Comparison of ENCODE assay signal across 1 cellular context in the genomic region with DNA sequence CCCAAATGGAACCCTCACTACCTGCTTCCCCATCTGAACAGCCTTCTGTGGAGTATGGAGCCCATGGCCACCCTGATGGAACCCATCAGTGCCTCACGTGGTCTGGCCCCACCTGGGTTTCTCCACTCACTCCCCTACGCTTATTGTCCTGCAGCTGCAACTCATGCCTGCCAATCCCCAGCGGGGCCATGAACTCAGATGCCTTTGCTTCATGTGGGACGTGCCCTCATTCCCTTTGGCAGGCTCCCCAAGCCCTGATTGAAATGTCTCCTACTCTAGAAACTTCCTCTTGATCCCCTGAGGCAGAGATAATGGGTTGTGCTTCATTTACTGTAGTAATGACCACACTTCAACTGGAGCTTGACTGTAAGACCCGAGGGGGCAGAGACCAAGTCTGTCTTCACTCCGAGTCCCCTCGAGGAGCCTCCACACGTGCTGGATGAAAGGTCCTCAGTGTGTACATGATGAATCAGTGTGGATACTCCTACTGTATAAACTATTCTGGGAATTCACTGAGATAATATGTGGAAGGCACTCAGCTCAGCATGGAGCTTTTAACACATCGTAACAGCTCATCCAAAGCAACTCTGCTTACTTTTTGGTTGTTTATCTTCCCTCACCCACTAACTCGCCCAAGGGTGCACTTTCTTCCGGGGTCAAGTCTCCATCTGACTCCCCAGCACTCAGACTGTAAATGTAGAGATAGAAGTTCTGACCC.
TF ChIP-seq lines count a peak whose summit lies in the region.

No MANE protein-coding gene starts in this region.

TF ChIP-seq in HepG2, 621 proteins besides CTCF, POLR2A, EP300 and RAD21 (continued from another document):
- TF ChIP-seq ZFP41 (CRISPR knock-in tag; IDR thresholded peaks at IDR 0.05; ENCODE audit: borderline replicate concordance): no peak
- no peak for TF ChIP-seq ZNF207 (IDR thresholded peaks at IDR 0.05; ENCODE audit: borderline replicate concordance)
- TF ChIP-seq, protein P1, sequence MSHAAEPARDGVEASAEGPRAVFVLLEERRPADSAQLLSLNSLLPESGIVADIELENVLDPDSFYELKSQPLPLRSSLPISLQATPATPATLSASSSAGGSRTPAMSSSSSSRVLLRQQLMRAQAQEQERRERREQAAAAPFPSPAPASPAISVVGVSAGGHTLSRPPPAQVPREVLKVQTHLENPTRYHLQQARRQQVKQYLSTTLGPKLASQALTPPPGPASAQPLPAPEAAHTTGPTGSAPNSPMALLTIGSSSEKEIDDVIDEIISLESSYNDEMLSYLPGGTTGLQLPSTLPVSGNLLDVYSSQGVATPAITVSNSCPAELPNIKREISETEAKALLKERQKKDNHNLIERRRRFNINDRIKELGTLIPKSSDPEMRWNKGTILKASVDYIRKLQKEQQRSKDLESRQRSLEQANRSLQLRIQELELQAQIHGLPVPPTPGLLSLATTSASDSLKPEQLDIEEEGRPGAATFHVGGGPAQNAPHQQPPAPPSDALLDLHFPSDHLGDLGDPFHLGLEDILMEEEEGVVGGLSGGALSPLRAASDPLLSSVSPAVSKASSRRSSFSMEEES (CRISPR knock-in tag; IDR thresholded peaks at IDR 0.05): no peak
- TF ChIP-seq, protein P2, sequence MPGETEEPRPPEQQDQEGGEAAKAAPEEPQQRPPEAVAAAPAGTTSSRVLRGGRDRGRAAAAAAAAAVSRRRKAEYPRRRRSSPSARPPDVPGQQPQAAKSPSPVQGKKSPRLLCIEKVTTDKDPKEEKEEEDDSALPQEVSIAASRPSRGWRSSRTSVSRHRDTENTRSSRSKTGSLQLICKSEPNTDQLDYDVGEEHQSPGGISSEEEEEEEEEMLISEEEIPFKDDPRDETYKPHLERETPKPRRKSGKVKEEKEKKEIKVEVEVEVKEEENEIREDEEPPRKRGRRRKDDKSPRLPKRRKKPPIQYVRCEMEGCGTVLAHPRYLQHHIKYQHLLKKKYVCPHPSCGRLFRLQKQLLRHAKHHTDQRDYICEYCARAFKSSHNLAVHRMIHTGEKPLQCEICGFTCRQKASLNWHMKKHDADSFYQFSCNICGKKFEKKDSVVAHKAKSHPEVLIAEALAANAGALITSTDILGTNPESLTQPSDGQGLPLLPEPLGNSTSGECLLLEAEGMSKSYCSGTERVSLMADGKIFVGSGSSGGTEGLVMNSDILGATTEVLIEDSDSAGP (CRISPR knock-in tag; IDR thresholded peaks at IDR 0.05; ENCODE audit: borderline replicate concordance): no peak
- no peak for TF ChIP-seq PAX8 (CRISPR knock-in tag; IDR thresholded peaks at IDR 0.05; ENCODE audit: borderline replicate concordance)
- TF ChIP-seq ZC3H13 (CRISPR knock-in tag; IDR thresholded peaks at IDR 0.05): no peak
- TF ChIP-seq, protein P3, sequence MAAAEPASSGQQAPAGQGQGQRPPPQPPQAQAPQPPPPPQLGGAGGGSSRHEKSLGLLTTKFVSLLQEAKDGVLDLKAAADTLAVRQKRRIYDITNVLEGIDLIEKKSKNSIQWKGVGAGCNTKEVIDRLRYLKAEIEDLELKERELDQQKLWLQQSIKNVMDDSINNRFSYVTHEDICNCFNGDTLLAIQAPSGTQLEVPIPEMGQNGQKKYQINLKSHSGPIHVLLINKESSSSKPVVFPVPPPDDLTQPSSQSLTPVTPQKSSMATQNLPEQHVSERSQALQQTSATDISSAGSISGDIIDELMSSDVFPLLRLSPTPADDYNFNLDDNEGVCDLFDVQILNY (CRISPR knock-in tag; conservative IDR thresholded peaks at IDR 0.05): no peak
- TF ChIP-seq, protein P4, sequence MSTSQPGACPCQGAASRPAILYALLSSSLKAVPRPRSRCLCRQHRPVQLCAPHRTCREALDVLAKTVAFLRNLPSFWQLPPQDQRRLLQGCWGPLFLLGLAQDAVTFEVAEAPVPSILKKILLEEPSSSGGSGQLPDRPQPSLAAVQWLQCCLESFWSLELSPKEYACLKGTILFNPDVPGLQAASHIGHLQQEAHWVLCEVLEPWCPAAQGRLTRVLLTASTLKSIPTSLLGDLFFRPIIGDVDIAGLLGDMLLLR (CRISPR knock-in tag; IDR thresholded peaks at IDR 0.05): no peak
- no peak for TF ChIP-seq ELF3 (CRISPR knock-in tag; IDR thresholded peaks at IDR 0.05)
- no peak for TF ChIP-seq ARNT2 (CRISPR knock-in tag; IDR thresholded peaks at IDR 0.05; ENCODE audit: low read depth)
- TF ChIP-seq MTF1 (CRISPR knock-in tag; IDR thresholded peaks at IDR 0.05): no peak
- no peak for TF ChIP-seq ADNP (CRISPR knock-in tag; IDR thresholded peaks at IDR 0.05)
